In genomic region chr16:78929798-78930197, GRCh38 we compare ENCODE assay signal across 32 cellular contexts.
"Had no signal": no experiment of that assay in that cellular context is flagged by ENCODE, and none has a peak within 500 bp of the region (broad histone marks: within the 10 kb centered on the region; RNA-seq: fewer than 3 reads in every experiment).

No MANE protein-coding gene starts in this region.

- H3K27ac ChIP-seq: adrenal gland, body of pancreas, epithelial cell of prostate, esophagus squamous epithelium, gastroesophageal sphincter, heart right ventricle, hepatocyte, VCaP had no signal

- H2AFZ ChIP-seq: hepatocyte had no signal

- DNase-seq: activated B cell treated with CpG ODN at 0.5 μM for 24 hours; activated CD4-positive, alpha-beta T cell treated with anti-CD3 and anti-CD28 coated beads for 48 hours; activated CD4-positive, alpha-beta T cell treated with anti-CD3 and anti-CD28 coated beads, Interleukin-2, amount 50 U/mL, for 1 hour; activated CD4-positive, alpha-beta T cell treated with anti-CD3 and anti-CD28 coated beads, Interleukin-2, amount 50 U/mL, for 48 hours; activated CD8-positive, alpha-beta memory T cell treated with anti-CD3 and anti-CD28 coated beads for 24 hours; activated CD8-positive, alpha-beta T cell treated with anti-CD3 and anti-CD28 coated beads for 36 hours; activated effector memory CD4-positive, alpha-beta T cell treated with anti-CD3 and anti-CD28 coated beads, Interleukin-2, amount 50 U/mL, for 16 hours; activated naive CD4-positive, alpha-beta T cell treated with anti-CD3 and anti-CD28 coated beads for 36 hours; activated naive CD8-positive, alpha-beta T cell treated with anti-CD3 and anti-CD28 coated beads for 36 hours; activated naive CD8-positive, alpha-beta T cell treated with anti-CD3 and anti-CD28 coated beads, Interleukin-2, amount 50 U/mL, for 24 hours; activated T-cell treated with anti-CD3 and anti-CD28 coated beads, Interleukin-2, amount 50 U/mL, for 4 hours; adrenal gland; amygdala; aorta; body of pancreas; caudate nucleus; cortex of kidney; dermis blood vessel endothelial cell; effector CD8-positive, alpha-beta T cell; esophagus squamous epithelium; foreskin melanocyte; heart right ventricle; T-helper 2 cell had no signal

- H3K4me2 ChIP-seq: hepatocyte had no signal

- H3K4me1 ChIP-seq: adrenal gland, body of pancreas, heart right ventricle had no signal

- H3K4me3 ChIP-seq: adrenal gland, body of pancreas, esophagus squamous epithelium, gastroesophageal sphincter, heart right ventricle, hepatocyte had no signal

- ATAC-seq: activated CD4-positive, CD25-positive, alpha-beta regulatory T cell treated with anti-CD3 and anti-CD28 coated beads, Interleukin-2, amount 50 U/mL, for 24 hours; activated CD8-positive, alpha-beta T cell treated with anti-CD3 and anti-CD28 coated beads for 36 hours; activated naive CD8-positive, alpha-beta T cell treated with anti-CD3 and anti-CD28 coated beads, Interleukin-2, amount 50 U/mL, for 24 hours; activated T-cell treated with anti-CD3 and anti-CD28 coated beads, Interleukin-2, amount 50 U/mL, for 4 hours; body of pancreas; gastroesophageal sphincter; heart right ventricle had no signal

- H3K36me3 ChIP-seq: adrenal gland, esophagus squamous epithelium, gastroesophageal sphincter, heart right ventricle had no signal

- H3K79me2 ChIP-seq: hepatocyte had no signal

- FAIRE-seq: colon, endometrium, endothelial cell of umbilical vein, TTC549 had no signal

- H3K9me3 ChIP-seq: adrenal gland, body of pancreas, esophagus squamous epithelium, gastroesophageal sphincter, heart right ventricle had no signal

- H3K27me3 ChIP-seq: adrenal gland, body of pancreas, esophagus squamous epithelium, gastroesophageal sphincter, heart right ventricle, hepatocyte had no signal
